ENCODE assay signal across 1 cellular context in genomic region chr16:11302977-11303376, GRCh38.
TF ChIP-seq lines count a peak whose summit lies in the region.

No MANE protein-coding gene starts in this region.

TF ChIP-seq in GM23338, 12 proteins besides CTCF, POLR2A, EP300 and RAD21 (continued from another document):
- TF ChIP-seq ZNF462 (CRISPR knock-in tag; IDR thresholded peaks at IDR 0.05) = no peak
- TF ChIP-seq EZH2phosphoT487 (IDR thresholded peaks at IDR 0.05; ENCODE audit: unreplicated experiment) = no peak
- TF ChIP-seq CREB1 (CRISPR knock-in tag; IDR thresholded peaks at IDR 0.05; ENCODE audit: low read depth) = no peak
- TF ChIP-seq NANOG (IDR thresholded peaks at IDR 0.05; ENCODE audit: borderline replicate concordance) = no peak
- no peak for TF ChIP-seq ETS1 (IDR thresholded peaks at IDR 0.05)
- no peak for TF ChIP-seq ZNF114 (CRISPR knock-in tag; IDR thresholded peaks at IDR 0.05)
- TF ChIP-seq REST (IDR thresholded peaks at IDR 0.05; ENCODE audit: unreplicated experiment) = no peak
- no peak for TF ChIP-seq JUNB (IDR thresholded peaks at IDR 0.05; ENCODE audit: unreplicated experiment)
- no peak for TF ChIP-seq ZNF331 (CRISPR knock-in tag; IDR thresholded peaks at IDR 0.05; ENCODE audit: low read depth)
- TF ChIP-seq EZH2 (IDR thresholded peaks at IDR 0.05; ENCODE audit: low read depth, unreplicated experiment) = no peak
- TF ChIP-seq STAT1 (IDR thresholded peaks at IDR 0.05; ENCODE audit: unreplicated experiment) = no peak
